23 cellular contexts compared by ENCODE assay signal in genomic region chr2:195902857-195903256, GRCh38.
"Had no signal": no experiment of that assay in that cellular context is flagged by ENCODE, and none has a peak within 500 bp of the region (broad histone marks: within the 10 kb centered on the region; RNA-seq: fewer than 3 reads in every experiment).

No MANE protein-coding gene starts in this region.

- H3K4me3 ChIP-seq: left lung, lower lobe of right lung, mucosa of descending colon, ovary, right atrium auricular region, right lobe of liver, smooth muscle cell, stomach, testis, thyroid gland, transverse colon, upper lobe of left lung, vagina had no signal

- H3K4me2 ChIP-seq: smooth muscle cell had no signal

- H3K27me3 ChIP-seq: left lung, ovary, right atrium auricular region, right lobe of liver, stomach, testis, thyroid gland, transverse colon, upper lobe of left lung, vagina had no signal

- H3K4me1 ChIP-seq: left lung, lower lobe of right lung, right atrium auricular region, right lobe of liver, stomach, testis, transverse colon, upper lobe of left lung, vagina had no signal

- H3K9me3 ChIP-seq: left lung, lower lobe of right lung, mucosa of descending colon, ovary, right atrium auricular region, right lobe of liver, stomach, testis, thyroid gland, transverse colon, upper lobe of left lung, vagina had no signal

- H3K27ac ChIP-seq: left lung, lower lobe of right lung, ovary, right atrium auricular region, right lobe of liver, stomach, testis, thyroid gland, transverse colon, upper lobe of left lung, vagina had no signal

- DNase-seq: hypothalamus; kidney; left colon; left lung; lower lobe of right lung; mesendoderm; midbrain; mucosa of descending colon; naive thymus-derived CD4-positive, alpha-beta T cell; ovary; right lobe of liver; stimulated activated CD4-positive, alpha-beta T cell treated with anti-CD3 and anti-CD28 coated beads, Interleukin-2, amount 100 ng/mL, for 24 hours; stimulated activated CD4-positive, alpha-beta T cell treated with anti-CD3 and anti-CD28 coated beads, Interleukin-4, amount 100 ng/mL, for 1 hour; stimulated activated naive B cell treated with anti-CD40 and anti-IgM and Interleukin-4, amounts not matched to agents 10 μg/mL and 1 μg/mL and 100 μg/mL, for 72 hours; stimulated activated naive CD8-positive, alpha-beta T cell treated with anti-CD3 and anti-CD28 coated beads, Interleukin-15, Interleukin-2, amounts not matched to agents 100 U/mL and 50 U/mL, for 24 hours; stomach; testis; thyroid gland; transverse colon; upper lobe of left lung had no signal

- H3K36me3 ChIP-seq: left lung, lower lobe of right lung, ovary, right atrium auricular region, right lobe of liver, stomach, thyroid gland, transverse colon, upper lobe of left lung, vagina had no signal
